12 cellular contexts compared by ENCODE assay signal in the genomic region with DNA sequence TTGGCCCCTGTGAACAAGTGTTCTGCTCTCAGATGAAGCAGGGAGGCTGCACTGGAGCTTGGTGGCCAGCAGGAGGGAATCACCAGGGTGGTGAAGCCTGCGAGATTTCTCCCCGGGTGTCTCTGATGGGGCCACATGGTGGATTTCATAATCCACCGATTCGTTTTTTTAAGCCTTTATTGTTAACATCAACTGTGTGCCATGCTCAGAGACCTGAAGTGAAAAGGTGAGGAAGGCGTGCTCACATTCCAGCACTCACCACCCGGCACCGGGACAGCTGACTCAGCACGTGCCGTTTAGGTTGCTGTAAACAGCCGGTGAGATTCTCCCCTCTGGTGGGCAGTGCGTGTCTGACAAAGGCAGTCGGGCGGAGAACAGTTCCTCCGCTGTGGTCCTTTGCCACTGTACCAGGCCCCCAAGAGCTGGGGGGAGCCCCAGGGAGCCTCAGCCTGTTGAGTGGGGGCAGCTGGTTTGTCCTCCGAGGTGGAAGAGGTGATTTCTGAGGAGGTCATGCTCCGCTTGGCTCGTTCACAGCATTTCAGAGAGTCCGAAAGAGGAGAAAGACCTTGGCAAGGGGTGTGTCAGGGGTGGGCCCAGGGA. TPM values are rescaled to one million over a fixed set of nuclear protein-coding genes. Genes with fewer than 3 reads are reported as not detected.
A peak's percentile ranks its signal among the peaks of the same experiment; 100 is the strongest.
DNase-seq lines count a peak whose midpoint lies in the region; ATAC-seq and TF ChIP-seq lines count a peak whose summit lies in the region.
"Had no signal": no experiment of that assay in that cellular context is flagged by ENCODE, and none has a peak within 500 bp of the region (broad histone marks: within the 10 kb centered on the region; RNA-seq: fewer than 3 reads in every experiment).

No MANE protein-coding gene starts in this region.

- H3K36me3 ChIP-seq in transverse colon, result peaks cover 0 to 12% (median 0%) of the 10 kb centered on the region in 4 donors

- POLR2A ChIA-PET in activated CD8-positive, alpha-beta T cell treated with anti-CD3 and anti-CD28 coated beads, Interleukin-2, amount 10 ng/mL, durations not matched to agents 7 days and 5 days (lab: Charles Lee), result no interaction called here

- CTCF ChIA-PET in activated CD8-positive, alpha-beta T cell treated with anti-CD3 and anti-CD28 coated beads, Interleukin-2, amount 10 ng/mL, durations not matched to agents 7 days and 5 days (lab: Charles Lee), result interaction anchor here (0.9 kb wide), 1 partner anchor 25 kb away, joined by 3 read pairs; no protein-coding TSS in a partner anchor

- H3K27me3 ChIP-seq in transverse colon, result no peaks in the 10 kb centered on the region
- H3K27me3 ChIP-seq: esophagus squamous epithelium had no signal

- no peak overlapping the region for H3K27ac Mint-ChIP-seq in activated CD8-positive, alpha-beta T cell treated with anti-CD3 and anti-CD28 coated beads, Interleukin-2, amount 10 ng/mL, durations not matched to agents 7 days and 5 days

- peaks cover 2% of the 10 kb centered on the region for H3K4me1 Mint-ChIP-seq in activated CD8-positive, alpha-beta T cell treated with anti-CD3 and anti-CD28 coated beads, Interleukin-2, amount 10 ng/mL, durations not matched to agents 7 days and 5 days (ENCODE audit: low read depth)

- H3K4me3 Mint-ChIP-seq in activated CD8-positive, alpha-beta T cell treated with anti-CD3 and anti-CD28 coated beads, Interleukin-2, amount 10 ng/mL, durations not matched to agents 7 days and 5 days, result no peak overlapping the region

- H3K27me3 Mint-ChIP-seq in activated CD8-positive, alpha-beta T cell treated with anti-CD3 and anti-CD28 coated beads, Interleukin-2, amount 10 ng/mL, durations not matched to agents 7 days and 5 days (ENCODE audit: low read depth), result no peaks in the 10 kb centered on the region

- no peak for ATAC-seq in activated CD8-positive, alpha-beta T cell treated with anti-CD3 and anti-CD28 coated beads, Interleukin-2, amount 10 ng/mL, durations not matched to agents 7 days and 5 days
- ATAC-seq: GM12878 had no signal

- no peak for TF ChIP-seq EP300 in transverse colon (IDR thresholded peaks at IDR 0.05; ENCODE audit: low read depth)

- intact Hi-C loops in transverse colon (cut with DNase I; ENCODE audit: low total_unique reads), result no loop called here

- H3K27ac ChIP-seq in transverse colon, result no peak overlapping the region
- H3K27ac ChIP-seq: 22Rv1, esophagus squamous epithelium, thoracic aorta had no signal

- TF ChIP-seq POLR2A in transverse colon (IDR thresholded peaks at IDR 0.05), result no peak

- peaks cover 20% of the 10 kb centered on the region for H3K36me3 Mint-ChIP-seq in activated CD8-positive, alpha-beta T cell treated with anti-CD3 and anti-CD28 coated beads, Interleukin-2, amount 10 ng/mL, durations not matched to agents 7 days and 5 days (ENCODE audit: low read depth)

- no peaks in the 10 kb centered on the region for H3K9me3 Mint-ChIP-seq in activated CD8-positive, alpha-beta T cell treated with anti-CD3 and anti-CD28 coated beads, Interleukin-2, amount 10 ng/mL, durations not matched to agents 7 days and 5 days (ENCODE audit: insufficient read depth)

- in situ Hi-C loops in transverse colon (cut with MboI; ENCODE audit: low pct_ligation_motif_present in 1 of 4, low pct_unique_long_range_greater_than_20kb in 1 of 4, low sequenced_read_pairs in 3 of 4), result no loop called here

- H3K9me3 ChIP-seq in transverse colon, result no peaks in the 10 kb centered on the region
- H3K9me3 ChIP-seq: esophagus squamous epithelium, thoracic aorta had no signal

- WGBS in transverse colon (ENCODE audit: low coverage in 1 of 2), 2 donors, result 80 to 84% methylated on average over 4 to 18 of the region's 18 CpGs

- DNase-seq in DMS53 (lab: John Stamatoyannopoulos, UW) (peak; percentile 34), DMS53 treated with DMSO at 0.1 percent for 48 hours (lab: John Stamatoyannopoulos, UW; ENCODE audit: unreplicated experiment) (no peak), M059J (ENCODE audit: low read depth) (peak; percentile 58), epithelial cell of proximal tubule (ENCODE audit: low read depth) (peak; percentile 12), retina (peak; percentile 18), transverse colon (no peak)
- no peak for DNase-seq in activated CD8-positive, alpha-beta T cell treated with anti-CD3 and anti-CD28 coated beads, Interleukin-2, amount 10 ng/mL, durations not matched to agents 7 days and 5 days
- DNase-seq in activated T-cell treated with anti-CD3 and anti-CD28 coated beads, Interleukin-2, amount 50 U/mL, for 48 hours, result no peak
- DNase-seq: esophagus squamous epithelium had no signal

- H3K4me3 ChIP-seq in epithelial cell of proximal tubule (ENCODE audit: low read depth, low read length) (no peak overlapping the region), transverse colon (no peak overlapping the region)
- H3K4me3 ChIP-seq: esophagus squamous epithelium, GM12878, thoracic aorta had no signal

- TF ChIP-seq CTCF in epithelial cell of proximal tubule (conservative IDR thresholded peaks at IDR 0.05; ENCODE audit: low read depth, low read length) (peak; percentile 47), transverse colon (IDR thresholded peaks at IDR 0.05) (peak in 1 of 5 experiments; percentile 6)

- no peaks in the 10 kb centered on the region for H3K4me1 ChIP-seq in transverse colon

RNA-seq across cellular contexts. Expression of gene AHRR, which starts 12.7 kb away (rescaled TPM):
- 49.1 and 50.6 TPM in 2 replicates for total RNA-seq in M059J (2014; rRNA removed; shearing (Covaris generic))
- total RNA-seq in epithelial cell of proximal tubule, result 0.29 and 0.65 TPM in 2 replicates
- 10 to 100 TPM; 56.1 to 57.2 TPM for total RNA-seq in activated CD8-positive, alpha-beta T cell treated with anti-CD3 and anti-CD28 coated beads, Interleukin-2, amount 10 ng/mL, durations not matched to agents 7 days and 5 days
- total RNA-seq in transverse colon, result 1 to 10 TPM; 1.3 to 8.8 (median 1.5) TPM

RNA-seq across cellular contexts. Expression of gene PDCD6, which starts 37.3 kb away (rescaled TPM):
- total RNA-seq in M059J (2014; rRNA removed; shearing (Covaris generic)), result 120 and 149 TPM in 2 replicates
- 98.0 and 108 TPM in 2 replicates for total RNA-seq in epithelial cell of proximal tubule
- total RNA-seq in activated CD8-positive, alpha-beta T cell treated with anti-CD3 and anti-CD28 coated beads, Interleukin-2, amount 10 ng/mL, durations not matched to agents 7 days and 5 days, result 100 to 1,000 TPM in 1 of 2 experiments, 10 to 100 TPM in 1; 96.1 to 101 TPM
- 100 to 1,000 TPM in 1 of 4 donors, 10 to 100 TPM in 3; 85.3 to 112 (median 86.3) TPM for total RNA-seq in transverse colon

Comparison
In these comparisons a context has a peak if more than half of its experiments do, and no peak if none do; other contexts are left out.
1. DNase-seq: peak in DMS53 (single experiment), M059J (single experiment), epithelial cell of proximal tubule (single experiment) and retina (single experiment); none in DMS53 treated with DMSO at 0.1 percent for 48 hours (single experiment), activated CD8-positive, alpha-beta T cell treated with anti-CD3 and anti-CD28 coated beads, Interleukin-2, amount 10 ng/mL, durations not matched to agents 7 days and 5 days (single experiment), transverse colon (single experiment) and activated T-cell treated with anti-CD3 and anti-CD28 coated beads, Interleukin-2, amount 50 U/mL, for 48 hours (0 of 2).